27 cellular contexts compared by ENCODE assay signal in the genomic region with DNA sequence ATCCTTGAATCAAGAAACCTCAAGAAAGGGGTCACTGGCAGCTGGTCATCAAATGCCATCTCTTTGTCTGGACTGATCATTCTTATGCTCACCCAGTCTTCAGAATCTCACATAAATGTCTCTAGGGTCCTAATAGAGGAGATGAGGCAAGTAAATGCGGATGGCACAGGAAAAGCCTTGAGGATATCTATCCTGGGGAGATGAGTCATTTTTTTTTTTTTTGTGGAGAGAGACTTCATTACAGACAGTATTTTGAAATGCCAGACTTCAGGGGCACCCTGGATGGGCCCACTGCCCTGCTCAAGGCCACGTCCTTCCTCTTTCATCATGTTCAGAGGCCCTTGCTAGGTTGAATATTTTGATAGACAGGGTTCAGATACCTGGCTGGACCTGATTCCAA. TPM values are rescaled to one million over a fixed set of nuclear protein-coding genes. Genes with fewer than 3 reads are reported as not detected.
"Had no signal": no experiment of that assay in that cellular context is flagged by ENCODE, and none has a peak within 500 bp of the region (broad histone marks: within the 10 kb centered on the region; RNA-seq: fewer than 3 reads in every experiment).

No MANE protein-coding gene starts in this region.

- H3K27ac Mint-ChIP-seq: activated naive CD8-positive, alpha-beta T cell; brain; effector memory CD8-positive, alpha-beta T cell; naive B cell; stimulated activated effector memory CD8-positive, alpha-beta T cell treated with anti-CD3 and anti-CD28 coated beads, Interleukin-12 subunit alpha, Interleukin-12 subunit beta, amount 100 ng/mL, for 72 hours; stimulated activated naive CD8-positive, alpha-beta T cell treated with anti-CD3 and anti-CD28 coated beads, Interleukin-15, amount 100 ng/mL, for 72 hours; type B pancreatic cell had no signal

- H3K9me3 Mint-ChIP-seq: stimulated activated effector memory CD8-positive, alpha-beta T cell treated with anti-CD3 and anti-CD28 coated beads, Interleukin-12 subunit alpha, Interleukin-12 subunit beta, amount 100 ng/mL, for 72 hours; type B pancreatic cell had no signal

- DNase-seq: activated CD4-positive, alpha-beta T cell treated with anti-CD3 and anti-CD28 coated beads for 48 hours; activated CD4-positive, alpha-beta T cell treated with anti-CD3 and anti-CD28 coated beads, Interleukin-2, amount 50 U/mL, for 48 hours; activated CD8-positive, alpha-beta memory T cell treated with anti-CD3 and anti-CD28 coated beads for 24 hours; activated effector memory CD4-positive, alpha-beta T cell treated with Interleukin-2 at 50 U/mL for 16 hours; activated naive CD4-positive, alpha-beta T cell treated with Interleukin-2 at 50 U/mL for 16 hours; aorta; caudate nucleus; cortex of kidney; effector memory CD8-positive, alpha-beta T cell; head of caudate nucleus; hippocampal formation; left colon; mammary epithelial cell; naive B cell; nephron progenitor cell; right lobe of liver; stimulated activated CD4-positive, alpha-beta T cell treated with anti-CD3 and anti-CD28 coated beads, Interleukin-4, amount 100 ng/mL, for 24 hours; stimulated activated naive CD8-positive, alpha-beta T cell treated with anti-CD3 and anti-CD28 coated beads, Interleukin-15, amount 100 ng/mL, for 72 hours; substantia nigra; uterus had no signal

- H3K4me1 Mint-ChIP-seq: naive B cell; stimulated activated effector memory CD8-positive, alpha-beta T cell treated with anti-CD3 and anti-CD28 coated beads, Interleukin-12 subunit alpha, Interleukin-12 subunit beta, amount 100 ng/mL, for 72 hours; stimulated activated naive CD8-positive, alpha-beta T cell treated with anti-CD3 and anti-CD28 coated beads, Interleukin-15, amount 100 ng/mL, for 72 hours had no signal

- H3K4me3 Mint-ChIP-seq: activated naive CD8-positive, alpha-beta T cell; brain; effector memory CD8-positive, alpha-beta T cell; nephron progenitor cell; stimulated activated effector memory CD8-positive, alpha-beta T cell treated with anti-CD3 and anti-CD28 coated beads, Interleukin-12 subunit alpha, Interleukin-12 subunit beta, amount 100 ng/mL, for 72 hours; stimulated activated naive CD8-positive, alpha-beta T cell treated with anti-CD3 and anti-CD28 coated beads, Interleukin-15, amount 100 ng/mL, for 72 hours; type B pancreatic cell had no signal

- H3K36me3 Mint-ChIP-seq: activated naive CD8-positive, alpha-beta T cell; brain; naive B cell; stimulated activated effector memory CD8-positive, alpha-beta T cell treated with anti-CD3 and anti-CD28 coated beads, Interleukin-12 subunit alpha, Interleukin-12 subunit beta, amount 100 ng/mL, for 72 hours; type B pancreatic cell had no signal

- ATAC-seq: effector memory CD8-positive, alpha-beta T cell; left colon; right lobe of liver; stimulated activated effector memory CD8-positive, alpha-beta T cell treated with anti-CD3 and anti-CD28 coated beads, Interleukin-12 subunit alpha, Interleukin-12 subunit beta, amount 100 ng/mL, for 72 hours; stimulated activated naive CD8-positive, alpha-beta T cell treated with anti-CD3 and anti-CD28 coated beads, Interleukin-15, amount 100 ng/mL, for 72 hours had no signal

RNA-seq across cellular contexts. Expression of gene PLPP4, which starts 19.5 kb away (rescaled TPM):
- total RNA-seq: aorta, posterior vena cava had no signal
- polyA plus RNA-seq: adipose tissue, aorta, esophagus had no signal
